In the genomic region with DNA sequence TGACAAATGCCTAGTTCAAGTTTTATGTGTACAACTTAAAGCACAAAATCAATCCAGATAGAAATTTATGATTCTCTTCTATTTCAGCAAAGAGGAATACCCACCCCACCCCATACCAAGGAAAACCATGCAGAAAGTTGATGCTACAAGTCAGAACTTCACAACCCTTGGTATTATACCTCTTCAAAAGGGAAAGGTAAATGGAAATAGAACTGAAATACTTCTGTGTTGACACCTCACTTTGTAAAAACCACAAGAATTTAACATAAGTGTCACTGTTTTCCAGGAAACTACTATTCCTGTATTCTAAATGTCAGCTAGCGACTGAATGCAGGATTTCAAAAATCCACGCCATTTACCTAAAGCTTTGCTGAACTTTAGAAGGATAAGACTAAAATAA, we compare ENCODE assay signal across 10 cellular contexts. TPM values are rescaled to one million over a fixed set of nuclear protein-coding genes. Genes with fewer than 3 reads are reported as not detected.
DNase-seq lines count a peak whose midpoint lies in the region; ATAC-seq and TF ChIP-seq lines count a peak whose summit lies in the region.
"Had no signal": no experiment of that assay in that cellular context is flagged by ENCODE, and none has a peak within 500 bp of the region (broad histone marks: within the 10 kb centered on the region; RNA-seq: fewer than 3 reads in every experiment).

No MANE protein-coding gene starts in this region.

- WGBS in suprapubic skin: 79% methylated on average over 2 of the region's 2 CpGs

- peak overlapping the region; percentile 96 for H3K4me3 Mint-ChIP-seq in activated T-cell treated with anti-CD3 and anti-CD28 coated beads, Interleukin-2, amount 50 U/mL, for 24 hours
- H3K4me3 Mint-ChIP-seq in activated CD4-positive, alpha-beta memory T cell treated with anti-CD3 and anti-CD28 coated beads, Interleukin-2, amount 10 ng/mL, durations not matched to agents 7 days and 5 days: peak overlapping the region; percentile 95
- peak overlapping the region; percentile 89 to 99 (median 95) for H3K4me3 Mint-ChIP-seq in immature natural killer cell

- peaks cover 75% of the 10 kb centered on the region for H3K36me3 Mint-ChIP-seq in activated T-cell treated with anti-CD3 and anti-CD28 coated beads, Interleukin-2, amount 50 U/mL, for 24 hours (ENCODE audit: low read depth)
- H3K36me3 Mint-ChIP-seq in activated CD4-positive, alpha-beta memory T cell treated with anti-CD3 and anti-CD28 coated beads, Interleukin-2, amount 10 ng/mL, durations not matched to agents 7 days and 5 days (ENCODE audit: low read depth): peaks cover 52% of the 10 kb centered on the region
- no peaks in the 10 kb centered on the region for H3K36me3 Mint-ChIP-seq in immature natural killer cell

- H3K36me3 ChIP-seq in suprapubic skin: no peaks in the 10 kb centered on the region

- ATAC-seq in HG03469 (IDR thresholded peaks at IDR 0.05; ENCODE audit: unreplicated experiment): no peak

- POLR2A ChIA-PET in activated CD4-positive, alpha-beta memory T cell treated with anti-CD3 and anti-CD28 coated beads, Interleukin-2, amount 10 ng/mL, durations not matched to agents 7 days and 5 days (lab: Charles Lee): interaction anchor here (0.9 to 10.3 kb wide), 12 partner anchors 9 to 293 kb away, joined by 3 to 198 read pairs (median 3); a partner anchor contains a TSS

- H3K27ac Mint-ChIP-seq in activated T-cell treated with anti-CD3 and anti-CD28 coated beads, Interleukin-2, amount 50 U/mL, for 24 hours: peak overlapping the region; percentile 95
- peak overlapping the region; percentile 98 for H3K27ac Mint-ChIP-seq in activated CD4-positive, alpha-beta memory T cell treated with anti-CD3 and anti-CD28 coated beads, Interleukin-2, amount 10 ng/mL, durations not matched to agents 7 days and 5 days
- H3K27ac Mint-ChIP-seq in immature natural killer cell: peak overlapping the region; percentile 99 to 100 (median 100)

- no peak for TF ChIP-seq POLR2A in suprapubic skin (IDR thresholded peaks at IDR 0.05)

- H3K27me3 ChIP-seq in suprapubic skin: no peaks in the 10 kb centered on the region

- TF ChIP-seq CTCF in suprapubic skin (IDR thresholded peaks at IDR 0.05): no peak

- no peak for TF ChIP-seq EP300 in suprapubic skin (IDR thresholded peaks at IDR 0.05)

- no peaks in the 10 kb centered on the region for H3K9me3 Mint-ChIP-seq in activated T-cell treated with anti-CD3 and anti-CD28 coated beads, Interleukin-2, amount 50 U/mL, for 24 hours
- H3K9me3 Mint-ChIP-seq in activated CD4-positive, alpha-beta memory T cell treated with anti-CD3 and anti-CD28 coated beads, Interleukin-2, amount 10 ng/mL, durations not matched to agents 7 days and 5 days: no peaks in the 10 kb centered on the region
- H3K9me3 Mint-ChIP-seq in immature natural killer cell: no peaks in the 10 kb centered on the region

- no peak overlapping the region for H3K27ac ChIP-seq in suprapubic skin

- no peaks in the 10 kb centered on the region for H3K27me3 Mint-ChIP-seq in activated T-cell treated with anti-CD3 and anti-CD28 coated beads, Interleukin-2, amount 50 U/mL, for 24 hours
- H3K27me3 Mint-ChIP-seq in activated CD4-positive, alpha-beta memory T cell treated with anti-CD3 and anti-CD28 coated beads, Interleukin-2, amount 10 ng/mL, durations not matched to agents 7 days and 5 days: no peaks in the 10 kb centered on the region
- peaks cover 14 to 16% (median 15%) of the 10 kb centered on the region in 3 donors for H3K27me3 Mint-ChIP-seq in immature natural killer cell (ENCODE audit: low read depth in 3 of 3)

- DNase-seq in activated T-cell treated with anti-CD3 and anti-CD28 coated beads, Interleukin-2, amount 50 U/mL, for 24 hours: no peak
- DNase-seq in activated T-cell treated with anti-CD3 and anti-CD28 coated beads for 4 hours (no peak), immature natural killer cell (peak in 2 of 3 donors; percentile 23 to 28), suprapubic skin (ENCODE audit: low spot score in 2 of 2) (no peak), H4 (ENCODE audit: low spot score) (no peak), hippocampal formation (lab: John Stamatoyannopoulos, UW) (no peak)
- DNase-seq in activated CD4-positive, alpha-beta memory T cell treated with anti-CD3 and anti-CD28 coated beads, Interleukin-2, amount 10 ng/mL, durations not matched to agents 7 days and 5 days: no peak
- DNase-seq: activated CD4-positive, alpha-beta T cell treated with anti-CD3 and anti-CD28 coated beads, Interleukin-2, amount 50 U/mL, for 1 hour; stimulated activated naive CD4-positive, alpha-beta T cell had no signal

- H3K4me1 Mint-ChIP-seq in activated T-cell treated with anti-CD3 and anti-CD28 coated beads, Interleukin-2, amount 50 U/mL, for 24 hours (ENCODE audit: low read depth): peaks cover 65% of the 10 kb centered on the region
- peaks cover 68% of the 10 kb centered on the region for H3K4me1 Mint-ChIP-seq in activated CD4-positive, alpha-beta memory T cell treated with anti-CD3 and anti-CD28 coated beads, Interleukin-2, amount 10 ng/mL, durations not matched to agents 7 days and 5 days
- H3K4me1 Mint-ChIP-seq in immature natural killer cell: peaks cover 6 to 81% of the 10 kb centered on the region in 2 donors

- no peaks in the 10 kb centered on the region for H3K9me3 ChIP-seq in suprapubic skin

- peak overlapping the region; percentile 4 for H3K4me3 ChIP-seq in suprapubic skin

- CTCF ChIA-PET in activated CD4-positive, alpha-beta memory T cell treated with anti-CD3 and anti-CD28 coated beads, Interleukin-2, amount 10 ng/mL, durations not matched to agents 7 days and 5 days (lab: Charles Lee): interaction anchor here (0.5 to 0.9 kb wide), 3 partner anchors 45 to 213 kb away, joined by 3 to 4 read pairs (median 3); a partner anchor contains a TSS

- peaks cover 59% of the 10 kb centered on the region for H3K4me1 ChIP-seq in suprapubic skin

RNA-seq across cellular contexts. Expression of a gene that starts 3.7 kb away (rescaled TPM):
- 100 to 1,000 TPM; 239 to 243 TPM for total RNA-seq in activated CD4-positive, alpha-beta memory T cell treated with anti-CD3 and anti-CD28 coated beads, Interleukin-2, amount 10 ng/mL, durations not matched to agents 7 days and 5 days
- 100 to 1,000 TPM; 445 to 490 (median 454) TPM for polyA plus RNA-seq in immature natural killer cell
- 100 to 1,000 TPM in 2 of 4 donors, 10 to 100 TPM in 2; 43.3 to 238 (median 103) TPM for total RNA-seq in suprapubic skin
- 174 and 204 TPM in 2 replicates for total RNA-seq in H4 (2014; rRNA removed; shearing (Covaris generic))

RNA-seq across cellular contexts. Expression of a gene that starts 3.7 kb away (rescaled TPM):
- 100 to 1,000 TPM; 115 to 116 TPM for total RNA-seq in activated CD4-positive, alpha-beta memory T cell treated with anti-CD3 and anti-CD28 coated beads, Interleukin-2, amount 10 ng/mL, durations not matched to agents 7 days and 5 days
- polyA plus RNA-seq in immature natural killer cell: 10 to 100 TPM; 14.7 to 32.9 (median 18.7) TPM
- total RNA-seq in suprapubic skin: 10 to 100 TPM; 21.6 to 38.7 (median 32.7) TPM
- total RNA-seq in H4 (2014; rRNA removed; shearing (Covaris generic)): 37.1 and 62.3 TPM in 2 replicates

RNA-seq across cellular contexts. Expression of a gene that starts 38.1 kb away (rescaled TPM):
- total RNA-seq in activated CD4-positive, alpha-beta memory T cell treated with anti-CD3 and anti-CD28 coated beads, Interleukin-2, amount 10 ng/mL, durations not matched to agents 7 days and 5 days: 10 to 100 TPM; 28.3 to 30.8 TPM
- polyA plus RNA-seq in immature natural killer cell: 10 to 100 TPM in 2 of 3 donors, 1 to 10 TPM in 1; 8.1 to 21.3 (median 20.0) TPM
- total RNA-seq in suprapubic skin: 10 to 100 TPM; 39.7 to 73.2 (median 47.3) TPM
- total RNA-seq in H4 (2014; rRNA removed; shearing (Covaris generic)): 27.4 and 42.0 TPM in 2 replicates

RNA-seq across cellular contexts. Expression of a gene that starts 38.2 kb away (rescaled TPM):
- total RNA-seq in activated CD4-positive, alpha-beta memory T cell treated with anti-CD3 and anti-CD28 coated beads, Interleukin-2, amount 10 ng/mL, durations not matched to agents 7 days and 5 days: 100 to 1,000 TPM in 1 of 2 experiments, 10 to 100 TPM in 1; 98.4 to 114 TPM
- 100 to 1,000 TPM; 298 to 612 (median 340) TPM for polyA plus RNA-seq in immature natural killer cell
- 100 to 1,000 TPM; 146 to 299 (median 212) TPM for total RNA-seq in suprapubic skin
- total RNA-seq in H4 (2014; rRNA removed; shearing (Covaris generic)): 392 and 407 TPM in 2 replicates

RNA-seq across cellular contexts. Expression of a gene that starts 45.4 kb away (rescaled TPM):
- total RNA-seq in activated CD4-positive, alpha-beta memory T cell treated with anti-CD3 and anti-CD28 coated beads, Interleukin-2, amount 10 ng/mL, durations not matched to agents 7 days and 5 days: 1 to 10 TPM; 6.5 to 6.9 TPM
- polyA plus RNA-seq in immature natural killer cell: under 1 TPM in 2 of 3 donors, not detected in 1; 0.56 to 0.89 TPM
- under 1 TPM in 1 of 4 donors, not detected in 3; 0.89 TPM for total RNA-seq in suprapubic skin
- 0.45 TPM in 1 of 2 replicates, not detected in the other for total RNA-seq in H4 (2014; rRNA removed; shearing (Covaris generic))

Comparison
In these comparisons a context has a peak if more than half of its experiments do, and no peak if none do; other contexts are left out.
1. DNase-seq: peak in immature natural killer cell (2 of 3); none in activated T-cell treated with anti-CD3 and anti-CD28 coated beads, Interleukin-2, amount 50 U/mL, for 24 hours (single experiment), activated T-cell treated with anti-CD3 and anti-CD28 coated beads for 4 hours (single experiment), activated CD4-positive, alpha-beta memory T cell treated with anti-CD3 and anti-CD28 coated beads, Interleukin-2, amount 10 ng/mL, durations not matched to agents 7 days and 5 days (single experiment), suprapubic skin (0 of 2), H4 (single experiment) and hippocampal formation (0 of 2).
2. Peak in every context shown above with its lines, with median percentiles within 50 percentile points of each other: H3K27ac Mint-ChIP-seq and H3K4me3 Mint-ChIP-seq.